ENCODE assay signal across 1 cellular context in genomic region chr10:132371641-132372081, GRCh38.
TF ChIP-seq lines count a peak whose summit lies in the region.

No MANE protein-coding gene starts in this region.

TF ChIP-seq in HepG2, 621 proteins besides CTCF, POLR2A, EP300 and RAD21 (continued from another document and continues in another):
- TF ChIP-seq GPN1 (CRISPR knock-in tag; IDR thresholded peaks at IDR 0.05; ENCODE audit: borderline replicate concordance) (no peak), ZNF619 (CRISPR knock-in tag; IDR thresholded peaks at IDR 0.05) (no peak), ZNF333 (CRISPR knock-in tag; IDR thresholded peaks at IDR 0.05; ENCODE audit: borderline replicate concordance) (no peak), HOMEZ (CRISPR knock-in tag; IDR thresholded peaks at IDR 0.05; ENCODE audit: low read depth) (no peak), XRCC5 (optimal IDR thresholded peaks at IDR 0.05; ENCODE audit: low read length) (peak; percentile 35), ZNF281 (CRISPR knock-in tag; IDR thresholded peaks at IDR 0.05; ENCODE audit: borderline replicate concordance) (no peak), ZFX (CRISPR knock-in tag; IDR thresholded peaks at IDR 0.05; ENCODE audit: low read depth) (no peak), FOXC1 (CRISPR knock-in tag; IDR thresholded peaks at IDR 0.05; ENCODE audit: borderline replicate concordance) (no peak), ZHX2 (IDR thresholded peaks at IDR 0.05; ENCODE audit: low read depth) (no peak), ZHX2 (CRISPR knock-in tag; IDR thresholded peaks at IDR 0.05; ENCODE audit: borderline replicate concordance) (no peak), ETV6 (CRISPR knock-in tag; conservative IDR thresholded peaks at IDR 0.05) (no peak), ZNF713 (CRISPR knock-in tag; IDR thresholded peaks at IDR 0.05) (no peak), HHEX (CRISPR knock-in tag; IDR thresholded peaks at IDR 0.05) (no peak), SETDB1 (CRISPR knock-in tag; IDR thresholded peaks at IDR 0.05; ENCODE audit: borderline replicate concordance) (no peak), ZNF720 (CRISPR knock-in tag; IDR thresholded peaks at IDR 0.05) (no peak), KMT2A (CRISPR knock-in tag; IDR thresholded peaks at IDR 0.05) (no peak), RBM39 (IDR thresholded peaks at IDR 0.05; ENCODE audit: low read depth, low read length, poor library complexity, severe bottlenecking) (peak; percentile 78), ZNF704 (CRISPR knock-in tag; IDR thresholded peaks at IDR 0.05; ENCODE audit: borderline replicate concordance) (no peak), ZSCAN21 (CRISPR knock-in tag; IDR thresholded peaks at IDR 0.05; ENCODE audit: borderline replicate concordance) (0 out of 2 replicates have a peak, but pooled peaks have one; percentile 33), SMARCC2 (IDR thresholded peaks at IDR 0.05) (no peak), GLI4 (CRISPR knock-in tag; IDR thresholded peaks at IDR 0.05; ENCODE audit: borderline replicate concordance) (no peak), SNAPC2 (CRISPR knock-in tag; IDR thresholded peaks at IDR 0.05) (no peak), HDAC6 (IDR thresholded peaks at IDR 0.05; ENCODE audit: low read depth, low read length) (no peak), ZMYM4 (CRISPR knock-in tag; IDR thresholded peaks at IDR 0.05) (0 out of 2 replicates have a peak, but pooled peaks have one; percentile 19), ZFP91 (CRISPR knock-in tag; IDR thresholded peaks at IDR 0.05; ENCODE audit: borderline replicate concordance) (peak; percentile 58; the same call in 1 of the 2 replicates), ZSCAN9 (CRISPR knock-in tag; IDR thresholded peaks at IDR 0.05; ENCODE audit: borderline replicate concordance) (no peak), ZNF790 (CRISPR knock-in tag; IDR thresholded peaks at IDR 0.05; ENCODE audit: borderline replicate concordance) (no peak), ZNF180 (CRISPR knock-in tag; IDR thresholded peaks at IDR 0.05; ENCODE audit: borderline replicate concordance, low read depth) (no peak), ZNF770 (CRISPR knock-in tag; IDR thresholded peaks at IDR 0.05) (peak; percentile 65; the same call in 1 of the 2 replicates), CBX5 (CRISPR knock-in tag; IDR thresholded peaks at IDR 0.05; ENCODE audit: borderline replicate concordance) (0 out of 2 replicates have a peak, but pooled peaks have one; percentile 57), RBAK (CRISPR knock-in tag; IDR thresholded peaks at IDR 0.05) (no peak), BRF2 (CRISPR knock-in tag; IDR thresholded peaks at IDR 0.05) (no peak), DPF2 (CRISPR knock-in tag; IDR thresholded peaks at IDR 0.05; ENCODE audit: borderline replicate concordance, low read depth) (no peak), HNRNPK (IDR thresholded peaks at IDR 0.05; ENCODE audit: low read depth, low read length, poor library complexity, severe bottlenecking) (no peak), ZNF552 (CRISPR knock-in tag; IDR thresholded peaks at IDR 0.05; ENCODE audit: borderline replicate concordance) (no peak), ZNF709 (CRISPR knock-in tag; IDR thresholded peaks at IDR 0.05) (no peak), ZNF614 (CRISPR knock-in tag; IDR thresholded peaks at IDR 0.05; ENCODE audit: borderline replicate concordance) (peak; percentile 20; the same call in 1 of the 2 replicates), ZNF589 (CRISPR knock-in tag; conservative IDR thresholded peaks at IDR 0.05) (no peak), TBX2 (CRISPR knock-in tag; IDR thresholded peaks at IDR 0.05; ENCODE audit: borderline replicate concordance) (no peak), ZNF121 (CRISPR knock-in tag; IDR thresholded peaks at IDR 0.05) (no peak), NFYB (CRISPR knock-in tag; IDR thresholded peaks at IDR 0.05) (no peak), ELF3 (CRISPR knock-in tag; IDR thresholded peaks at IDR 0.05) (no peak), KLF15 (CRISPR knock-in tag; IDR thresholded peaks at IDR 0.05; ENCODE audit: borderline replicate concordance) (no peak), HDAC2 (CRISPR knock-in tag; IDR thresholded peaks at IDR 0.05) (peak; percentile 58; the same call in 1 of the 2 replicates), ZNF687 (CRISPR knock-in tag; IDR thresholded peaks at IDR 0.05) (peak; percentile 71)
